Comparison of ENCODE assay signal across 8 cellular contexts in genomic region chr6:35730745-35731413, GRCh38. TPM values are rescaled to one million over a fixed set of nuclear protein-coding genes. Genes with fewer than 3 reads are reported as not detected.
DNase-seq lines count a peak whose midpoint lies in the region; ATAC-seq and TF ChIP-seq lines count a peak whose summit lies in the region.

No MANE protein-coding gene starts in this region.

- peak; percentile 3 for ATAC-seq in CD4-positive, alpha-beta T cell (ENCODE audit: poor library complexity)
- no peak for ATAC-seq in effector memory CD8-positive, alpha-beta T cell (replicated peaks)
- ATAC-seq in HG02610 (IDR thresholded peaks at IDR 0.05; ENCODE audit: unreplicated experiment), result no peak

- no peaks in the 10 kb centered on the region for H3K27me3 ChIP-seq in CD4-positive, alpha-beta T cell (ENCODE audit: control insufficient read depth, insufficient read depth, low read length)
- no peaks in the 10 kb centered on the region for H3K27me3 ChIP-seq in neuron (ENCODE audit: insufficient read depth, low read length)

- no peaks in the 10 kb centered on the region for H3K9me3 Mint-ChIP-seq in CD4-positive, alpha-beta T cell
- no peaks in the 10 kb centered on the region for H3K9me3 Mint-ChIP-seq in effector memory CD8-positive, alpha-beta T cell

- peak overlapping the region; percentile 87 for H3K27ac Mint-ChIP-seq in CD4-positive, alpha-beta T cell
- H3K27ac Mint-ChIP-seq in effector memory CD8-positive, alpha-beta T cell, result peak overlapping the region; percentile 90 to 95

- peak overlapping the region; percentile 96 for H3K27ac ChIP-seq in CD4-positive, alpha-beta T cell (ENCODE audit: low read depth, low read length)

- peaks cover 92% of the 10 kb centered on the region for H3K4me1 Mint-ChIP-seq in CD4-positive, alpha-beta T cell (ENCODE audit: low read depth)
- peaks cover 57 to 68% of the 10 kb centered on the region in 2 donors for H3K4me1 Mint-ChIP-seq in effector memory CD8-positive, alpha-beta T cell (ENCODE audit: low read depth in 2 of 2)

- no peaks in the 10 kb centered on the region for H3K36me3 Mint-ChIP-seq in CD4-positive, alpha-beta T cell (ENCODE audit: low read depth)
- H3K36me3 Mint-ChIP-seq in effector memory CD8-positive, alpha-beta T cell (ENCODE audit: insufficient read depth), result peaks cover 17% of the 10 kb centered on the region

- H2AFZ ChIP-seq in neuron (ENCODE audit: low read depth, low read length), result no peak overlapping the region

- H3K4me1 ChIP-seq in neuron (ENCODE audit: insufficient read depth, low read length), result peaks cover 33% of the 10 kb centered on the region

- TF ChIP-seq POLR2A in NB4 (IDR thresholded peaks at IDR 0.05; ENCODE audit: extremely low read depth, insufficient read length), result no peak

- CTCF ChIA-PET in CD4-positive, alpha-beta T cell (lab: Charles Lee), result interaction anchor here (1.5 to 3.9 kb wide), 4 partner anchors 44 to 107 kb away, joined by 3 to 19 read pairs (median 6); no protein-coding TSS in a partner anchor

- intact Hi-C loops in CD4-positive, alpha-beta T cell (cut with DNase I, micrococcal nuclease), result loop anchor here (1.0 to 5.0 kb wide), 2 partner anchors 43 to 129 kb away; partner anchors contain the start of gene FKBP5 (in 1 of the 2)

- H3K27me3 Mint-ChIP-seq in CD4-positive, alpha-beta T cell, result no peaks in the 10 kb centered on the region
- H3K27me3 Mint-ChIP-seq in effector memory CD8-positive, alpha-beta T cell, result no peaks in the 10 kb centered on the region

- no peak for TF ChIP-seq CTCF in CD4-positive, alpha-beta T cell (IDR thresholded peaks at IDR 0.05)
- no peak for TF ChIP-seq CTCF in NB4 (IDR thresholded peaks at IDR 0.05; ENCODE audit: low read depth, low read length)

- no peaks in the 10 kb centered on the region for H3K36me3 ChIP-seq in neuron (ENCODE audit: insufficient read depth, low read length)

- H3K9me3 ChIP-seq in CD4-positive, alpha-beta T cell (ENCODE audit: control insufficient read depth, low read length), result no peaks in the 10 kb centered on the region
- no peaks in the 10 kb centered on the region for H3K9me3 ChIP-seq in neuron (ENCODE audit: low read length)

- DNase-seq in CD4-positive, alpha-beta T cell, result no peak
- DNase-seq in NB4 (ENCODE audit: low read depth), result no peak
- no peak for DNase-seq in effector memory CD8-positive, alpha-beta T cell
- no peak for DNase-seq in stimulated activated CD4-positive, alpha-beta T cell treated with anti-CD3 and anti-CD28 coated beads, Interleukin-12 subunit alpha, Interleukin-12 subunit beta, amount 100 ng/mL, for 4 hours
- no peak for DNase-seq in effector CD8-positive, alpha-beta T cell (lab: John Stamatoyannopoulos, UW)
- DNase-seq in NCI-H774 (lab: John Stamatoyannopoulos, UW), result no peak

- peak overlapping the region; percentile 96 for H3K4me3 Mint-ChIP-seq in CD4-positive, alpha-beta T cell
- H3K4me3 Mint-ChIP-seq in effector memory CD8-positive, alpha-beta T cell, result peak overlapping the region; percentile 86 to 87

- POLR2A ChIA-PET in CD4-positive, alpha-beta T cell (lab: Charles Lee), result interaction anchor here (0.7 to 8.0 kb wide), 14 partner anchors 9 to 471 kb away, joined by 3 to 96 read pairs (median 7); partner anchors contain the start of genes FKBP5 and ZNF76

- H3K4me3 ChIP-seq in NB4 (ENCODE audit: low read depth, low read length), result peak overlapping the region; percentile 63
- peak overlapping the region; percentile 66 for H3K4me3 ChIP-seq in neuron (ENCODE audit: low read length)

RNA-seq across cellular contexts. Expression of gene ARMC12, which starts 6.0 kb away (rescaled TPM):
- 1 to 10 TPM; 1.9 to 2.8 TPM for total RNA-seq in CD4-positive, alpha-beta T cell

RNA-seq across cellular contexts. Expression of gene FKBP5, which starts 42.2 kb away (rescaled TPM):
- 10 to 100 TPM; 72.6 to 75.9 TPM for total RNA-seq in CD4-positive, alpha-beta T cell

RNA-seq across cellular contexts. Expression of gene CLPSL2, which starts 45.5 kb away (rescaled TPM):
- not detected for total RNA-seq in CD4-positive, alpha-beta T cell

RNA-seq across cellular contexts. Expression of gene CLPSL1, which starts 49.9 kb away (rescaled TPM):
- not detected for total RNA-seq in CD4-positive, alpha-beta T cell
